Comparison of ENCODE assay signal across 8 cellular contexts in genomic region chr2:196170681-196171247, GRCh38. TPM values are rescaled to one million over a fixed set of nuclear protein-coding genes. Genes with fewer than 3 reads are reported as not detected.
DNase-seq lines count a peak whose midpoint lies in the region; ATAC-seq, FAIRE-seq and TF ChIP-seq lines count a peak whose summit lies in the region.

No MANE protein-coding gene starts in this region.

- TF ChIP-seq POLR2A in HepG2 (IDR thresholded peaks at IDR 0.05; ENCODE audit: insufficient read depth in 1 of 2, low read depth in 2 of 2, low read length in 2 of 2), result no peak

- H3K27ac ChIP-seq in SK-N-SH (ENCODE audit: low read depth in 2 of 2, low read length in 1 of 2), result peak overlapping the region; percentile 69 to 83
- peak overlapping the region; percentile 39 for H3K27ac ChIP-seq in HepG2 (ENCODE audit: extremely low read length, insufficient read depth, low read length)
- H3K27ac ChIP-seq in thoracic aorta, result peak overlapping the region; percentile 80 to 85

- H3K4me3 ChIP-seq in SK-N-SH (ENCODE audit: low read depth in 2 of 2, low read length in 1 of 2) (peak overlapping the region; percentile 78 to 92), HepG2 (replicated peaks in 1 of 3; ENCODE audit: insufficient read depth in 1 of 3, low read depth in 2 of 3, low read length in 3 of 3) (peak overlapping the region; percentile 84 to 89 (median 88)), thoracic aorta (peak overlapping the region; percentile 95)

- CTCF ChIA-PET in SK-N-SH (lab: Yijun Ruan, JAX), result interaction anchor here (1.0 to 1.6 kb wide), 3 partner anchors 68 to 103 kb away, joined by 3 to 4 read pairs (median 3); partner anchors contain the start of gene DNAH7
- CTCF ChIA-PET in HepG2 (lab: Yijun Ruan, JAX; ENCODE audit: low intra/inter-chr PET ratio, low total read pairs), result no interaction called here

- peak overlapping the region; percentile 98 for H3K27ac Mint-ChIP-seq in chondrocyte (ENCODE audit: unreplicated experiment)

- peaks cover 29% of the 10 kb centered on the region for H3F3A ChIP-seq in SK-N-SH (replicated peaks; ENCODE audit: insufficient read depth)

- no peaks in the 10 kb centered on the region for H3K9me2 ChIP-seq in SK-N-SH

- ATAC-seq in GM18511 (IDR thresholded peaks at IDR 0.05; ENCODE audit: unreplicated experiment) (peak; percentile 12), HG03108 (IDR thresholded peaks at IDR 0.05; ENCODE audit: unreplicated experiment) (peak; percentile 6), HepG2 (peak; percentile 45), thoracic aorta (ENCODE audit: insufficient number of reproducible peaks, low FRiP score, low read depth) (no peak)

- H3K36me3 ChIP-seq in SK-N-SH (replicated peaks in 1 of 2; ENCODE audit: control insufficient read depth in 1 of 2, insufficient read depth in 2 of 2, low read length in 1 of 2) (no peaks in the 10 kb centered on the region), HepG2 (replicated peaks in 1 of 2; ENCODE audit: control insufficient read depth in 1 of 2, insufficient read depth in 2 of 2, low read length in 2 of 2) (no peaks in the 10 kb centered on the region), thoracic aorta (no peaks in the 10 kb centered on the region)

- H3K4me1 Mint-ChIP-seq in chondrocyte (ENCODE audit: low read depth), result peaks cover 44% of the 10 kb centered on the region

- 1% methylated on average over 12 of the region's 53 CpGs for WGBS in SK-N-SH (ENCODE audit: low lambda C conversion rate)
- 2% methylated on average over 16 of the region's 53 CpGs for WGBS in HepG2 (ENCODE audit: low lambda C conversion rate)

- intact Hi-C loops in HepG2 (cut with micrococcal nuclease; ENCODE audit: unreplicated experiment), result loop anchor here (2.0 to 5.0 kb wide), 2 partner anchors 103 to 106 kb away; partner anchors contain the start of gene DNAH7

- in situ Hi-C loops in HepG2 (cut with HindIII; ENCODE audit: extremely low pct_ligation_motif_present, low pct_unique_long_range_greater_than_20kb), result no loop called here

- H3K4me3 Mint-ChIP-seq in chondrocyte (ENCODE audit: unreplicated experiment), result peak overlapping the region; percentile 96

- TF ChIP-seq CTCF in SK-N-SH (IDR thresholded peaks at IDR 0.05) (no peak), chondrocyte (IDR thresholded peaks at IDR 0.05) (no peak), HepG2 (CRISPR knock-in tag; IDR thresholded peaks at IDR 0.05) (no peak), thoracic aorta (IDR thresholded peaks at IDR 0.05) (no peak)

- peak; percentile 14 for DNase-seq in Ammon's horn (ENCODE audit: low spot score)
- DNase-seq in SK-N-SH, result no peak
- DNase-seq in chondrocyte (ENCODE audit: low spot score), result peak; percentile 87
- DNase-seq in HepG2 (ENCODE audit: low spot score), result peak; percentile 9
- DNase-seq in thoracic aorta (ENCODE audit: low spot score), result no peak
- no peak for DNase-seq in germinal center (ENCODE audit: low spot score)

- POLR2A ChIA-PET in SK-N-SH (lab: Yijun Ruan, JAX) (no interaction called here), HepG2 (lab: Yijun Ruan, JAX) (no interaction called here)

- H3K27me3 ChIP-seq in SK-N-SH (ENCODE audit: insufficient read depth) (no peaks in the 10 kb centered on the region), HepG2 (ENCODE audit: control insufficient read depth in 1 of 2, insufficient read depth in 2 of 2, low read length in 2 of 2) (peaks cover 3 to 26% of the 10 kb centered on the region in 2 experiments; a peak in 4 of 5 replicates), thoracic aorta (replicated peaks; ENCODE audit: insufficient read depth) (no peaks in the 10 kb centered on the region)

- H3K9me3 ChIP-seq in SK-N-SH (no peaks in the 10 kb centered on the region), HepG2 (ENCODE audit: low read length) (no peaks in the 10 kb centered on the region), thoracic aorta (no peaks in the 10 kb centered on the region)

- H3K4me2 ChIP-seq in SK-N-SH (peak overlapping the region; percentile 90), HepG2 (ENCODE audit: low read depth, low read length) (peak overlapping the region; percentile 78)

- TF ChIP-seq RAD21 in SK-N-SH (IDR thresholded peaks at IDR 0.05; ENCODE audit: low read length) (no peak), HepG2 (CRISPR knock-in tag; IDR thresholded peaks at IDR 0.05) (peak; percentile 15; the same call in 1 of the 2 replicates)

- H3K4me1 ChIP-seq in SK-N-SH (ENCODE audit: control insufficient read depth in 1 of 2, insufficient read depth in 2 of 2, low read depth in 1 of 2, low read length in 1 of 2) (peaks cover 5 to 16% of the 10 kb centered on the region in 2 experiments; a peak in 3 of 4 replicates), HepG2 (ENCODE audit: insufficient read depth, low read length) (peaks cover 16% of the 10 kb centered on the region), thoracic aorta (ENCODE audit: control insufficient read depth in 1 of 2, low read depth in 2 of 2) (peaks cover 16 to 31% of the 10 kb centered on the region in 2 donors)

- peak overlapping the region; percentile 89 for H3K9ac ChIP-seq in SK-N-SH
- peak overlapping the region; percentile 62 for H3K9ac ChIP-seq in HepG2 (ENCODE audit: insufficient read depth, low read depth, low read length)

- peaks cover 18% of the 10 kb centered on the region; the same call in 1 of the 2 replicates for H4K20me1 ChIP-seq in SK-N-SH (ENCODE audit: insufficient read depth)
- H4K20me1 ChIP-seq in HepG2 (ENCODE audit: insufficient read depth, low read length), result no peaks in the 10 kb centered on the region

- H3K79me2 ChIP-seq in SK-N-SH (ENCODE audit: insufficient read depth) (peaks cover 55% of the 10 kb centered on the region), HepG2 (ENCODE audit: insufficient read depth, low read length) (no peaks in the 10 kb centered on the region)

- TF ChIP-seq EP300 in SK-N-SH (IDR thresholded peaks at IDR 0.05; ENCODE audit: borderline replicate concordance in 1 of 2, low read depth in 1 of 2, low read length in 1 of 2), result no peak
- TF ChIP-seq EP300 in HepG2 (IDR thresholded peaks at IDR 0.05; ENCODE audit: low read depth in 2 of 2, low read length in 2 of 2), result no peak
- TF ChIP-seq EP300 in HepG2 (CRISPR knock-in tag; IDR thresholded peaks at IDR 0.05; ENCODE audit: borderline replicate concordance), result no peak

- H3K36me3 Mint-ChIP-seq in chondrocyte (ENCODE audit: low read depth), result no peaks in the 10 kb centered on the region

- BruUV-seq in HepG2 (replicated peaks; lab: Mats Ljungman, UMichigan), result no TSS peak

- no peaks in the 10 kb centered on the region for H3K27me3 Mint-ChIP-seq in chondrocyte (ENCODE audit: low read depth)

- H2AFZ ChIP-seq in SK-N-SH (ENCODE audit: low read depth) (peak overlapping the region; percentile 63; the same call in 1 of the 2 replicates), HepG2 (ENCODE audit: low read length) (peak overlapping the region; percentile 36)

- H3K9me3 Mint-ChIP-seq in chondrocyte (ENCODE audit: low read depth), result no peaks in the 10 kb centered on the region

- FAIRE-seq in HepG2 (lab: Jason Lieb, UNC), result no peak

TF ChIP-seq in SK-N-SH, 30 proteins besides CTCF, POLR2A, EP300 and RAD21 (continues in another document):
- TF ChIP-seq, protein P1, sequence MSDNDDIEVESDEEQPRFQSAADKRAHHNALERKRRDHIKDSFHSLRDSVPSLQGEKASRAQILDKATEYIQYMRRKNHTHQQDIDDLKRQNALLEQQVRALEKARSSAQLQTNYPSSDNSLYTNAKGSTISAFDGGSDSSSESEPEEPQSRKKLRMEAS (IDR thresholded peaks at IDR 0.05; ENCODE audit: low read depth), result peak; percentile 2; the same call in 1 of the 2 replicates
- no peak for TF ChIP-seq NRF1 (IDR thresholded peaks at IDR 0.05; ENCODE audit: low read depth, low read length)
- TF ChIP-seq RCOR1 (IDR thresholded peaks at IDR 0.05; ENCODE audit: low read length), result no peak
- peak; percentile 62; the same call in 1 of the 2 replicates for TF ChIP-seq SIN3A (IDR thresholded peaks at IDR 0.05; ENCODE audit: borderline replicate concordance, low read depth, low read length)

TF ChIP-seq in HepG2, 621 proteins besides CTCF, POLR2A, EP300 and RAD21 (continues in another document):
- TF ChIP-seq ZNF674 (CRISPR knock-in tag; IDR thresholded peaks at IDR 0.05; ENCODE audit: low read depth), result no peak
- TF ChIP-seq GLI4 (CRISPR knock-in tag; IDR thresholded peaks at IDR 0.05; ENCODE audit: borderline replicate concordance), result no peak

RNA-seq across cellular contexts. Expression of gene STK17B, which starts 0.6 kb away (rescaled TPM):
- 5.1 and 6.1 TPM in 2 replicates for polyA plus RNA-seq in SK-N-SH (2012; rRNA removed)
- polyA plus RNA-seq in SK-N-SH (2012; cell fraction: cytosol; rRNA removed), result 6.4 and 7.7 TPM in 2 replicates
- polyA plus RNA-seq in SK-N-SH (2012; cell fraction: nucleus; rRNA removed), result 4.8 and 9.5 TPM in 2 replicates
- total RNA-seq in chondrocyte, result 35.4 to 50.2 TPM (median 37.2 TPM) in 3 replicates
- 4.5 and 7.7 TPM in 2 replicates for total RNA-seq in HepG2 (2016; rRNA removed; fragmentation: Illumina TruSeq; extraction: Trizol)
- 0.79 and 0.81 TPM in 2 replicates for total RNA-seq in HepG2 (2016; cell fraction: cytosol; rRNA removed; fragmentation: Illumina TruSeq; extraction: Trizol; ENCODE audit: low read depth)
- 5.5 and 7.2 TPM in 2 replicates for total RNA-seq in HepG2 (2016; cell fraction: insoluble cytoplasmic fraction; rRNA removed; fragmentation: Illumina TruSeq; extraction: Trizol)
- total RNA-seq in HepG2 (2016; cell fraction: membrane; rRNA removed; fragmentation: Illumina TruSeq; extraction: Trizol), result 1.8 and 2.5 TPM in 2 replicates
- 2.8 and 6.3 TPM in 2 replicates for total RNA-seq in HepG2 (2016; cell fraction: nucleus; rRNA removed; fragmentation: Illumina TruSeq; extraction: Trizol)
- 0.81 and 1.6 TPM in 2 replicates for polyA plus RNA-seq in HepG2 (2011; rRNA removed)
- 0.40 and 0.53 TPM in 2 replicates for polyA plus RNA-seq in HepG2 (2011; cell fraction: cytosol; rRNA removed)
- polyA plus RNA-seq in HepG2 (2011; cell fraction: nucleus; rRNA removed), result 0.35 and 0.72 TPM in 2 replicates
- polyA plus RNA-seq in HepG2 (2012), result 0.59 and 1.3 TPM in 2 replicates
- 0.07 and 0.19 TPM in 2 replicates for polyA plus RNA-seq in HepG2 (2016; cell fraction: cytosol; fragmentation: Illumina TruSeq; extraction: Trizol; ENCODE audit: low read depth)
- polyA plus RNA-seq in HepG2 (2016; cell fraction: insoluble cytoplasmic fraction; fragmentation: Illumina TruSeq; extraction: Trizol; ENCODE audit: low read depth), result 3.2 and 3.6 TPM in 2 replicates
- 0.57 and 0.81 TPM in 2 replicates for polyA plus RNA-seq in HepG2 (2016; cell fraction: membrane; fragmentation: Illumina TruSeq; extraction: Trizol; ENCODE audit: low read depth)
- 2.1 TPM in 2 replicates for polyA plus RNA-seq in HepG2 (2016; cell fraction: nucleus; fragmentation: Illumina TruSeq; extraction: Trizol; ENCODE audit: insufficient read depth, low read depth)
- 0.32 and 2.3 TPM in 2 replicates for polyA minus RNA-seq in HepG2 (2011; rRNA and poly(A)+ RNA removed; ENCODE audit: low replicate concordance)
- 1.6 and 1.8 TPM in 2 replicates for polyA minus RNA-seq in HepG2 (2011; cell fraction: cytosol; rRNA and poly(A)+ RNA removed)
- 4.1 and 6.6 TPM in 2 replicates for polyA minus RNA-seq in HepG2 (2011; cell fraction: nucleus; rRNA and poly(A)+ RNA removed)
- 10 to 100 TPM; 40.2 to 47.6 TPM for total RNA-seq in thoracic aorta

Comparison
In these comparisons a context has a peak if more than half of its experiments do, and no peak if none do; other contexts are left out.
1. DNase-seq: peak in Ammon's horn (single experiment), chondrocyte (single experiment) and HepG2 (single experiment); none in SK-N-SH (single experiment), thoracic aorta (single experiment) and germinal center (single experiment).
2. Peak in every context shown above with its lines, with median percentiles within 50 percentile points of each other: H3K27ac ChIP-seq and H3K4me3 ChIP-seq.